ENCODE assay signal across 9 cellular contexts in genomic region chr20:17854307-17854903, GRCh38.
DNase-seq lines count a peak whose midpoint lies in the region; ATAC-seq and TF ChIP-seq lines count a peak whose summit lies in the region.
"Had no signal": no experiment of that assay in that cellular context is flagged by ENCODE, and none has a peak within 500 bp of the region (broad histone marks: within the 10 kb centered on the region; RNA-seq: fewer than 3 reads in every experiment).

No MANE protein-coding gene starts in this region.

- H3K27ac Mint-ChIP-seq in chondrocyte (ENCODE audit: unreplicated experiment) = no peak overlapping the region
- no peak overlapping the region for H3K27ac Mint-ChIP-seq in activated naive CD8-positive, alpha-beta T cell treated with anti-CD3 and anti-CD28 coated beads for 36 hours
- H3K27ac Mint-ChIP-seq: dendritic cell treated with granulocyte-macrophage colony-stimulating factor and Interleukin-4, amounts not matched to agents 40 ng/mL and 50 ng/mL, for 4 days had no signal

- no peaks in the 10 kb centered on the region for H3K36me3 ChIP-seq in BE2C

- ATAC-seq in left lobe of liver = peak; percentile 76
- ATAC-seq in HG02678 (IDR thresholded peaks at IDR 0.05; ENCODE audit: unreplicated experiment) = no peak

- no peak overlapping the region for H3K4me3 ChIP-seq in BE2C (ENCODE audit: low read depth, low read length)

- no peaks in the 10 kb centered on the region for H3K27me3 ChIP-seq in BE2C

- H3K36me3 Mint-ChIP-seq in chondrocyte (ENCODE audit: low read depth) = no peaks in the 10 kb centered on the region
- H3K36me3 Mint-ChIP-seq in activated naive CD8-positive, alpha-beta T cell treated with anti-CD3 and anti-CD28 coated beads for 36 hours = no peaks in the 10 kb centered on the region

- no peaks in the 10 kb centered on the region for H3K9me3 ChIP-seq in BE2C

- peaks cover 25% of the 10 kb centered on the region for H3K4me1 Mint-ChIP-seq in chondrocyte (ENCODE audit: low read depth)
- H3K4me1 Mint-ChIP-seq in activated naive CD8-positive, alpha-beta T cell treated with anti-CD3 and anti-CD28 coated beads for 36 hours = peaks cover 2% of the 10 kb centered on the region

- no peaks in the 10 kb centered on the region for H3K27me3 Mint-ChIP-seq in chondrocyte (ENCODE audit: low read depth)
- peaks cover 7% of the 10 kb centered on the region for H3K27me3 Mint-ChIP-seq in activated naive CD8-positive, alpha-beta T cell treated with anti-CD3 and anti-CD28 coated beads for 36 hours

- no peak overlapping the region for H3K4me3 Mint-ChIP-seq in chondrocyte (ENCODE audit: unreplicated experiment)
- no peak overlapping the region for H3K4me3 Mint-ChIP-seq in activated naive CD8-positive, alpha-beta T cell treated with anti-CD3 and anti-CD28 coated beads for 36 hours
- H3K4me3 Mint-ChIP-seq: dendritic cell treated with granulocyte-macrophage colony-stimulating factor and Interleukin-4, amounts not matched to agents 40 ng/mL and 50 ng/mL, for 4 days had no signal

- no peaks in the 10 kb centered on the region for H3K4me1 ChIP-seq in BE2C

- TF ChIP-seq CTCF in BE2C (IDR thresholded peaks at IDR 0.05; ENCODE audit: low read depth, low read length) (no peak), chondrocyte (IDR thresholded peaks at IDR 0.05) (no peak)

- DNase-seq in BE2C (peak; percentile 60), HuH-7 (ENCODE audit: low spot score) (peak; percentile 85), amniotic epithelial cell (ENCODE audit: low read depth) (peak; percentile 54), left lobe of liver (ENCODE audit: low spot score) (peak; percentile 80), ecto neural progenitor cell (ENCODE audit: low spot score) (no peak), chondrocyte (ENCODE audit: low spot score) (no peak)
- no peak for DNase-seq in activated naive CD8-positive, alpha-beta T cell treated with anti-CD3 and anti-CD28 coated beads for 36 hours

- peaks cover 3% of the 10 kb centered on the region for H3K9me3 Mint-ChIP-seq in chondrocyte (ENCODE audit: low read depth)
- H3K9me3 Mint-ChIP-seq in activated naive CD8-positive, alpha-beta T cell treated with anti-CD3 and anti-CD28 coated beads for 36 hours = no peaks in the 10 kb centered on the region
- H3K9me3 Mint-ChIP-seq: dendritic cell treated with granulocyte-macrophage colony-stimulating factor and Interleukin-4, amounts not matched to agents 40 ng/mL and 50 ng/mL, for 4 days had no signal

Comparison
In these comparisons a context has a peak if more than half of its experiments do, and no peak if none do; other contexts are left out.
1. DNase-seq: peak in BE2C (single experiment), HuH-7 (single experiment), amniotic epithelial cell (single experiment) and left lobe of liver (single experiment); none in ecto neural progenitor cell (single experiment), chondrocyte (single experiment) and activated naive CD8-positive, alpha-beta T cell treated with anti-CD3 and anti-CD28 coated beads for 36 hours (single experiment).